ENCODE assay signal across 1 cellular context in genomic region chr14:105475916-105476845, GRCh38.
TF ChIP-seq lines count a peak whose summit lies in the region.

No MANE protein-coding gene starts in this region.

TF ChIP-seq in neural cell, 6 proteins besides CTCF, POLR2A, EP300 and RAD21 (continued from another document):
- TF ChIP-seq REST (IDR thresholded peaks at IDR 0.05; ENCODE audit: borderline replicate concordance), result no peak
